In the genomic region with DNA sequence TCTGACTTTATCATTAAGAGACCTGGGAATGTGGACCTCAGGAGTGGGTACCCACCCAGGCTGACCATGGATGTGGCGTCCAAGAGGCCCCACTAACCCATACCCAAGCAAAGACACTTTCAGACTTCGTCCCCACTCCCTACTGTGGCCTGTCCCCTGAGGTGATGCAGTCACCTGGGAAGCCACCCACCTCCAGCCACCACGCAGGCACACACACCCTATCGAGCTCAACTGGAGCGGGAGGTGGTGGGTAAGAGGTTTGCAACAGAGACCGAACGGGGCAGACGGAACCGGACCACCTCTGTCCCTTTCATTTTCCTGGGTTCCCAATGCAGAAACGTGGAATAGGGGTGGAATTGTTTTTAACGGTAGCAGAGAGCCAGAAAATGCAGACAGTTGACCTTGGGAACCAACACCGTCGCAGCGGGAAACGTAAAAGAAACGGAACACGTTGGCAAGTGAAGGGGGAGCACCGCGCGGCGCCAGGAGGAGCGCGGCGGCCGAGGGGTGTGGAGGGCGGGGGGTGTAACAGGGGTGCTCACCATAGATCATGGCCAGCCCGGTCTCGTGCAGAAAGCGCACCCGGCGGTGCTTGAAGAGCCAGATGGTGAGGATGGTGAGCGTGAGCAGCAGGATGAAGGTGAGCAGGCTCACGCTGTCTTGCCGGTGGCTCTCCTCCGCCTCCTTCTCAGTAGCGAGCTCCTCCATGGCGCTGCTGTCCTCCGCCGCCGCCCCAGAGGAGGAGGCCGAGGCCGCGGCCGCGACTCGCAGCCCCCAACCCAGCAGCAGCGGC, we compare ENCODE assay signal across 8 cellular contexts. TPM values are rescaled to one million over a fixed set of nuclear protein-coding genes. Genes with fewer than 3 reads are reported as not detected.
DNase-seq lines count a peak whose midpoint lies in the region; ATAC-seq and TF ChIP-seq lines count a peak whose summit lies in the region.

No MANE protein-coding gene starts in this region.

- TF ChIP-seq POLR2A in suprapubic skin (IDR thresholded peaks at IDR 0.05), result no peak

- ATAC-seq in HG03108 (IDR thresholded peaks at IDR 0.05; ENCODE audit: unreplicated experiment), result peak; percentile 9

- peak overlapping the region; percentile 29 for H3K27ac ChIP-seq in suprapubic skin

- H3K27me3 Mint-ChIP-seq in T-helper 1 cell treated with Interleukin-12 subunit alpha and Interleukin-12 subunit beta and Interleukin-4 antibody, amounts not matched to agents 30 μg/mL and 1 μg/mL, for 36 hours (ENCODE audit: low read depth), result peaks cover 5% of the 10 kb centered on the region
- peaks cover 4% of the 10 kb centered on the region for H3K27me3 Mint-ChIP-seq in mesothelial cell of epicardium (ENCODE audit: low read depth)

- H3K9me3 ChIP-seq in suprapubic skin, result no peaks in the 10 kb centered on the region

- peak overlapping the region; percentile 93 for H3K4me3 Mint-ChIP-seq in T-helper 1 cell treated with Interleukin-12 subunit alpha and Interleukin-12 subunit beta and Interleukin-4 antibody, amounts not matched to agents 30 μg/mL and 1 μg/mL, for 36 hours
- H3K4me3 Mint-ChIP-seq in mesothelial cell of epicardium, result peak overlapping the region; percentile 87

- H3K4me1 Mint-ChIP-seq in T-helper 1 cell treated with Interleukin-12 subunit alpha and Interleukin-12 subunit beta and Interleukin-4 antibody, amounts not matched to agents 30 μg/mL and 1 μg/mL, for 36 hours (ENCODE audit: low read depth), result peaks cover 11% of the 10 kb centered on the region
- H3K4me1 Mint-ChIP-seq in mesothelial cell of epicardium, result peaks cover 23% of the 10 kb centered on the region

- peaks cover under 1% of the 10 kb centered on the region for H3K9me3 Mint-ChIP-seq in T-helper 1 cell treated with Interleukin-12 subunit alpha and Interleukin-12 subunit beta and Interleukin-4 antibody, amounts not matched to agents 30 μg/mL and 1 μg/mL, for 36 hours
- peaks cover 7% of the 10 kb centered on the region for H3K9me3 Mint-ChIP-seq in mesothelial cell of epicardium

- peak overlapping the region; percentile 85 for H3K27ac Mint-ChIP-seq in T-helper 1 cell treated with Interleukin-12 subunit alpha and Interleukin-12 subunit beta and Interleukin-4 antibody, amounts not matched to agents 30 μg/mL and 1 μg/mL, for 36 hours
- peak overlapping the region; percentile 59 for H3K27ac Mint-ChIP-seq in mesothelial cell of epicardium

- DNase-seq in activated T-cell treated with anti-CD3 and anti-CD28 coated beads for 1 hour (ENCODE audit: low read depth), result peak; percentile 9
- DNase-seq in activated T-cell treated with anti-CD3 and anti-CD28 coated beads, Interleukin-2, amount 50 U/mL, for 1 hour, result no peak
- no peak for DNase-seq in choroid plexus epithelial cell (ENCODE audit: low read depth)
- no peak for DNase-seq in mesothelial cell of epicardium (ENCODE audit: low spot score in 2 of 2, unreplicated experiment in 2 of 2)
- no peak for DNase-seq in suprapubic skin (ENCODE audit: low spot score in 2 of 2)
- no peak for DNase-seq in SKM-1 (lab: John Stamatoyannopoulos, UW; ENCODE audit: unreplicated experiment)

- 65% methylated on average over 34 of the region's 47 CpGs for WGBS in suprapubic skin

- TF ChIP-seq CTCF in choroid plexus epithelial cell (conservative IDR thresholded peaks at IDR 0.05; ENCODE audit: low read depth, low read length), result no peak
- TF ChIP-seq CTCF in mesothelial cell of epicardium (IDR thresholded peaks at IDR 0.05; ENCODE audit: unreplicated experiment), result no peak
- TF ChIP-seq CTCF in suprapubic skin (IDR thresholded peaks at IDR 0.05), result no peak

- H3K36me3 ChIP-seq in suprapubic skin, result no peaks in the 10 kb centered on the region

- H3K36me3 Mint-ChIP-seq in T-helper 1 cell treated with Interleukin-12 subunit alpha and Interleukin-12 subunit beta and Interleukin-4 antibody, amounts not matched to agents 30 μg/mL and 1 μg/mL, for 36 hours (ENCODE audit: low read depth), result no peaks in the 10 kb centered on the region
- H3K36me3 Mint-ChIP-seq in mesothelial cell of epicardium, result peaks cover 1% of the 10 kb centered on the region

- H3K4me3 ChIP-seq in choroid plexus epithelial cell (ENCODE audit: low read depth, low read length), result peak overlapping the region; percentile 73
- H3K4me3 ChIP-seq in suprapubic skin, result peak overlapping the region; percentile 57

- TF ChIP-seq EP300 in suprapubic skin (IDR thresholded peaks at IDR 0.05), result no peak

- H3K27me3 ChIP-seq in suprapubic skin, result no peaks in the 10 kb centered on the region

- H3K4me1 ChIP-seq in suprapubic skin, result peaks cover 9% of the 10 kb centered on the region

RNA-seq across cellular contexts. Expression of a gene that starts 0.6 kb away (rescaled TPM):
- 13.6 to 14.3 TPM (median 14.1 TPM) in 3 replicates for total RNA-seq in mesothelial cell of epicardium
- 1 to 10 TPM; 3.1 to 7.4 (median 6.2) TPM for total RNA-seq in suprapubic skin
